In genomic region chr17:28714281-28714680, GRCh38 we compare ENCODE assay signal across 19 cellular contexts. TPM values are rescaled to one million over a fixed set of nuclear protein-coding genes. Genes with fewer than 3 reads are reported as not detected.
DNase-seq lines count a peak whose midpoint lies in the region; ATAC-seq and TF ChIP-seq lines count a peak whose summit lies in the region.
"Had no signal": no experiment of that assay in that cellular context is flagged by ENCODE, and none has a peak within 500 bp of the region (broad histone marks: within the 10 kb centered on the region; RNA-seq: fewer than 3 reads in every experiment).

No MANE protein-coding gene starts in this region.

- peak; percentile 23 for TF ChIP-seq CTCF in brain microvascular endothelial cell (IDR thresholded peaks at IDR 0.05; ENCODE audit: low read depth, low read length, missing control alignments)
- no peak for TF ChIP-seq CTCF in progenitor cell of endocrine pancreas (IDR thresholded peaks at IDR 0.05; ENCODE audit: unreplicated experiment)
- TF ChIP-seq CTCF in vagina (IDR thresholded peaks at IDR 0.05) = no peak

- no peak for DNase-seq in activated CD4-positive, alpha-beta T cell treated with anti-CD3 and anti-CD28 coated beads, Interleukin-2, amount 10 ng/mL, durations not matched to agents 7 days and 5 days
- DNase-seq in activated CD4-positive, alpha-beta T cell treated with anti-CD3 and anti-CD28 coated beads, Interleukin-2, amount 50 U/mL, for 4 hours = no peak
- DNase-seq in brain microvascular endothelial cell = no peak
- DNase-seq in progenitor cell of endocrine pancreas (ENCODE audit: low spot score, unreplicated experiment) = no peak
- DNase-seq in vagina (ENCODE audit: extremely low spot score in 2 of 2) = no peak
- DNase-seq: activated CD4-positive, alpha-beta T cell treated with anti-CD3 and anti-CD28 coated beads, Interleukin-2, amount 50 U/mL, for 48 hours; activated gamma-delta T cell treated with Interleukin-2 at 50 U/mL for 16 hours; activated T-cell treated with anti-CD3 and anti-CD28 coated beads for 4 hours; Caco-2; immature natural killer cell; left ventricle myocardium inferior; midbrain; NCI-H187; NCI-H345; PC-9; stimulated activated CD4-positive, alpha-beta T cell treated with anti-CD3 and anti-CD28 coated beads, Interleukin-12 subunit alpha, Interleukin-12 subunit beta, amount 100 ng/mL, for 4 hours had no signal

- H3K4me1 Mint-ChIP-seq in activated CD4-positive, alpha-beta T cell treated with anti-CD3 and anti-CD28 coated beads, Interleukin-2, amount 10 ng/mL, durations not matched to agents 7 days and 5 days = peaks cover 33% of the 10 kb centered on the region
- peaks cover 26% of the 10 kb centered on the region for H3K4me1 Mint-ChIP-seq in progenitor cell of endocrine pancreas (ENCODE audit: low read depth)

- CTCF ChIA-PET in activated CD4-positive, alpha-beta T cell treated with anti-CD3 and anti-CD28 coated beads, Interleukin-2, amount 10 ng/mL, durations not matched to agents 7 days and 5 days (lab: Charles Lee) = interaction anchor here (1.0 to 7.7 kb wide), 2 partner anchors 13 to 51 kb away, joined by 3 to 69 read pairs; partner anchors contain the start of genes NEK8 and TLCD1

- peaks cover 13% of the 10 kb centered on the region for H3K27me3 Mint-ChIP-seq in activated CD4-positive, alpha-beta T cell treated with anti-CD3 and anti-CD28 coated beads, Interleukin-2, amount 10 ng/mL, durations not matched to agents 7 days and 5 days
- no peaks in the 10 kb centered on the region for H3K27me3 Mint-ChIP-seq in progenitor cell of endocrine pancreas
- H3K27me3 Mint-ChIP-seq: B cell had no signal

- no peaks in the 10 kb centered on the region for H3K9me3 ChIP-seq in vagina
- H3K9me3 ChIP-seq: Caco-2, left ventricle myocardium inferior had no signal

- H3K36me3 ChIP-seq in brain microvascular endothelial cell (replicated peaks) (peaks cover 14% of the 10 kb centered on the region), vagina (peaks cover 0 to 11% of the 10 kb centered on the region in 2 donors)

- ATAC-seq in GM21576 (IDR thresholded peaks at IDR 0.05; ENCODE audit: unreplicated experiment) = no peak
- ATAC-seq: natural killer cell treated with Interleukin-12 subunit alpha and Interleukin-12 subunit beta and Interleukin-15 and Interleukin-18, amount 100 ng/mL, for 72 hours had no signal

- no peak overlapping the region for H3K27ac ChIP-seq in brain microvascular endothelial cell
- no peak overlapping the region for H3K27ac ChIP-seq in vagina
- H3K27ac ChIP-seq: left ventricle myocardium inferior, PC-9 had no signal

- no peaks in the 10 kb centered on the region for H3K36me3 Mint-ChIP-seq in activated CD4-positive, alpha-beta T cell treated with anti-CD3 and anti-CD28 coated beads, Interleukin-2, amount 10 ng/mL, durations not matched to agents 7 days and 5 days (ENCODE audit: low read depth)
- H3K36me3 Mint-ChIP-seq in progenitor cell of endocrine pancreas (ENCODE audit: insufficient read depth) = peaks cover 19% of the 10 kb centered on the region
- H3K36me3 Mint-ChIP-seq: natural killer cell treated with Interleukin-12 subunit alpha and Interleukin-12 subunit beta and Interleukin-15 and Interleukin-18, amount 100 ng/mL, for 72 hours had no signal

- H3K27ac Mint-ChIP-seq in activated CD4-positive, alpha-beta T cell treated with anti-CD3 and anti-CD28 coated beads, Interleukin-2, amount 10 ng/mL, durations not matched to agents 7 days and 5 days = peak overlapping the region; percentile 13
- H3K27ac Mint-ChIP-seq in progenitor cell of endocrine pancreas = no peak overlapping the region
- H3K27ac Mint-ChIP-seq: B cell, immature natural killer cell had no signal

- no peaks in the 10 kb centered on the region for H3K9me3 Mint-ChIP-seq in activated CD4-positive, alpha-beta T cell treated with anti-CD3 and anti-CD28 coated beads, Interleukin-2, amount 10 ng/mL, durations not matched to agents 7 days and 5 days
- H3K9me3 Mint-ChIP-seq in progenitor cell of endocrine pancreas (ENCODE audit: low read depth) = no peaks in the 10 kb centered on the region
- H3K9me3 Mint-ChIP-seq: immature natural killer cell; natural killer cell treated with Interleukin-12 subunit alpha and Interleukin-12 subunit beta and Interleukin-15 and Interleukin-18, amount 100 ng/mL, for 72 hours had no signal

- H3K27me3 ChIP-seq in brain microvascular endothelial cell (replicated peaks) (no peaks in the 10 kb centered on the region), vagina (no peaks in the 10 kb centered on the region)

- H3K4me3 ChIP-seq in brain microvascular endothelial cell (ENCODE audit: low read depth, low read length) (no peak overlapping the region), vagina (no peak overlapping the region)
- H3K4me3 ChIP-seq: left ventricle myocardium inferior, PC-9 had no signal

- intact Hi-C loops in vagina (cut with DNase I) = no loop called here

- no peak overlapping the region for H3K4me3 Mint-ChIP-seq in activated CD4-positive, alpha-beta T cell treated with anti-CD3 and anti-CD28 coated beads, Interleukin-2, amount 10 ng/mL, durations not matched to agents 7 days and 5 days
- peak overlapping the region; percentile 45 for H3K4me3 Mint-ChIP-seq in progenitor cell of endocrine pancreas (ENCODE audit: low read depth)
- H3K4me3 Mint-ChIP-seq: B cell; natural killer cell treated with Interleukin-12 subunit alpha and Interleukin-12 subunit beta and Interleukin-15 and Interleukin-18, amount 100 ng/mL, for 72 hours had no signal

- peaks cover 61% of the 10 kb centered on the region for H3K4me1 ChIP-seq in vagina

- POLR2A ChIA-PET in activated CD4-positive, alpha-beta T cell treated with anti-CD3 and anti-CD28 coated beads, Interleukin-2, amount 10 ng/mL, durations not matched to agents 7 days and 5 days (lab: Charles Lee) = no interaction called here

- in situ Hi-C loops in brain microvascular endothelial cell (cut with HindIII; ENCODE audit: low pct_ligation_motif_present, low sequenced_read_pairs) = no loop called here

- no peak for TF ChIP-seq POLR2A in vagina (IDR thresholded peaks at IDR 0.05)

RNA-seq across cellular contexts. Expression of gene PROCA1, which starts 2.6 kb away (rescaled TPM):
- 1 to 10 TPM; 5.5 to 5.7 TPM for total RNA-seq in activated CD4-positive, alpha-beta T cell treated with anti-CD3 and anti-CD28 coated beads, Interleukin-2, amount 10 ng/mL, durations not matched to agents 7 days and 5 days
- total RNA-seq in progenitor cell of endocrine pancreas = 15.2 and 16.3 TPM in 2 replicates
- total RNA-seq in vagina = 1.5 TPM

RNA-seq across cellular contexts. Expression of gene RAB34, which starts 3.4 kb away (rescaled TPM):
- 10 to 100 TPM; 11.0 to 11.8 TPM for total RNA-seq in activated CD4-positive, alpha-beta T cell treated with anti-CD3 and anti-CD28 coated beads, Interleukin-2, amount 10 ng/mL, durations not matched to agents 7 days and 5 days
- 147 and 150 TPM in 2 replicates for total RNA-seq in progenitor cell of endocrine pancreas
- total RNA-seq in vagina = 195 TPM

RNA-seq across cellular contexts. Expression of gene RPL23A, which starts 5.5 kb away (rescaled TPM):
- 1,000 to 10,000 TPM; 1,884 to 2,250 TPM for total RNA-seq in activated CD4-positive, alpha-beta T cell treated with anti-CD3 and anti-CD28 coated beads, Interleukin-2, amount 10 ng/mL, durations not matched to agents 7 days and 5 days
- total RNA-seq in progenitor cell of endocrine pancreas (1,486 and 1,562 TPM in 2 replicates), vagina (600 TPM)

RNA-seq across cellular contexts. Expression of gene TLCD1, which starts 11.8 kb away (rescaled TPM):
- total RNA-seq in activated CD4-positive, alpha-beta T cell treated with anti-CD3 and anti-CD28 coated beads, Interleukin-2, amount 10 ng/mL, durations not matched to agents 7 days and 5 days = 1 to 10 TPM; 2.1 to 2.3 TPM
- total RNA-seq in progenitor cell of endocrine pancreas = 14.0 and 15.5 TPM in 2 replicates
- 2.9 TPM for total RNA-seq in vagina

RNA-seq across cellular contexts. Expression of gene NEK8, which starts 14.3 kb away (rescaled TPM):
- 1 to 10 TPM; 7.3 TPM for total RNA-seq in activated CD4-positive, alpha-beta T cell treated with anti-CD3 and anti-CD28 coated beads, Interleukin-2, amount 10 ng/mL, durations not matched to agents 7 days and 5 days
- 15.4 and 16.8 TPM in 2 replicates for total RNA-seq in progenitor cell of endocrine pancreas
- total RNA-seq in vagina = 0.98 TPM

Comparison
In these comparisons a context has a peak if more than half of its experiments do, and no peak if none do; other contexts are left out.
1. RNA of gene RAB34, which starts 3.4 kb away (total RNA-seq): 195 TPM in vagina (single experiment) and 147 to 150 TPM in progenitor cell of endocrine pancreas; 11.0 to 11.8 TPM in activated CD4-positive, alpha-beta T cell treated with anti-CD3 and anti-CD28 coated beads, Interleukin-2, amount 10 ng/mL, durations not matched to agents 7 days and 5 days; every median in the first group is over 10 times any median in the second.